8 cellular contexts compared by ENCODE assay signal in genomic region chr10:130111115-130111847, GRCh38. TPM values are rescaled to one million over a fixed set of nuclear protein-coding genes. Genes with fewer than 3 reads are reported as not detected.
A peak's percentile ranks its signal among the peaks of the same experiment; 100 is the strongest.
DNase-seq lines count a peak whose midpoint lies in the region; ATAC-seq and TF ChIP-seq lines count a peak whose summit lies in the region.

No MANE protein-coding gene starts in this region.

- H3K9me3 ChIP-seq in duodenal mucosa (ENCODE audit: control insufficient read depth in 1 of 2, low read length in 2 of 2): no peaks in the 10 kb centered on the region

- ATAC-seq in GM19397 (IDR thresholded peaks at IDR 0.05; ENCODE audit: unreplicated experiment): peak; percentile 86
- peak; percentile 74 for ATAC-seq in HG03565 (IDR thresholded peaks at IDR 0.05; ENCODE audit: unreplicated experiment)

- H3K4me1 ChIP-seq in duodenal mucosa (ENCODE audit: control insufficient read depth in 1 of 2, insufficient read depth in 2 of 2, low read length in 2 of 2): peaks cover 12 to 23% of the 10 kb centered on the region in 2 donors

- H3K27ac ChIP-seq in duodenal mucosa (ENCODE audit: low read depth, low read length): peak overlapping the region; percentile 96

- peak overlapping the region; percentile 91 to 96 for H3K9ac ChIP-seq in duodenal mucosa (ENCODE audit: low read depth in 1 of 2, low read length in 2 of 2)

- no peak for TF ChIP-seq POLR2A in lower leg skin (IDR thresholded peaks at IDR 0.05)

- H3K4me3 ChIP-seq in duodenal mucosa (ENCODE audit: low read depth in 1 of 2, low read length in 2 of 2): peak overlapping the region; percentile 96 to 99
- peak overlapping the region; percentile 58 for H3K4me3 ChIP-seq in lower leg skin (ENCODE audit: low read depth, poor library complexity, severe bottlenecking)

- intact Hi-C loops in lower leg skin (cut with DNase I; ENCODE audit: low total_unique reads): no loop called here

- TF ChIP-seq CTCF in lower leg skin (IDR thresholded peaks at IDR 0.05): no peak

- no peaks in the 10 kb centered on the region for H3K36me3 ChIP-seq in duodenal mucosa (ENCODE audit: control insufficient read depth in 1 of 2, insufficient read depth in 2 of 2, low read length in 2 of 2)

- H3K27me3 ChIP-seq in duodenal mucosa (ENCODE audit: control insufficient read depth in 1 of 2, insufficient read depth in 2 of 2, low read length in 2 of 2): no peaks in the 10 kb centered on the region

- WGBS in lower leg skin, 2 donors: 1 to 2% methylated on average over 27 to 30 of the region's 49 CpGs

- peak; percentile 98 for DNase-seq in CD1c-positive myeloid dendritic cell (ENCODE audit: extremely low spot score)
- DNase-seq in NCI-H748 treated with DMSO at 0.1 percent for 48 hours (lab: John Stamatoyannopoulos, UW): peak; percentile 91
- DNase-seq in activated CD4-positive, alpha-beta T cell treated with anti-CD3 and anti-CD28 coated beads, Interleukin-2, amount 50 U/mL, for 48 hours: peak; percentile 90 to 94
- peak; percentile 97 to 99 for DNase-seq in lower leg skin (ENCODE audit: low spot score in 2 of 2)
- peak; percentile 87 to 95 for DNase-seq in stimulated activated CD4-positive, alpha-beta T cell treated with anti-CD3 and anti-CD28 coated beads, Interleukin-4, amount 100 ng/mL, for 4 hours

RNA-seq across cellular contexts. Expression of gene C10orf143, which starts 0.7 kb away (rescaled TPM):
- 1 to 10 TPM in 3 of 4 donors, under 1 TPM in 1; 0.38 to 3.9 (median 3.3) TPM for total RNA-seq in lower leg skin

RNA-seq across cellular contexts. Expression of gene GLRX3, which starts 24.9 kb away (rescaled TPM):
- total RNA-seq in lower leg skin: 10 to 100 TPM; 31.5 to 60.7 (median 42.6) TPM

Comparison
In these comparisons a context has a peak if more than half of its experiments do, and no peak if none do; other contexts are left out.
1. Peak in every context shown above with its lines: DNase-seq, ATAC-seq, H3K4me3 ChIP-seq and H3K27ac ChIP-seq.